Comparison of ENCODE assay signal across 1 cellular context in genomic region chrX:103686199-103687072, GRCh38.
TF ChIP-seq lines count a peak whose summit lies in the region.

TSS of gene MORF4L2 (minus strand) at chrX:103686699. CDS start at chrX:103677027, 9,672 bp downstream.

TF ChIP-seq in H1, 55 proteins besides CTCF, POLR2A, EP300 and RAD21 (continued from another document):
- 0 out of 2 replicates have a peak, but pooled peaks have one; percentile 50 for TF ChIP-seq ATF2 (IDR thresholded peaks at IDR 0.05; ENCODE audit: low read length)
- peak; percentile 92 for TF ChIP-seq TAF1 (IDR thresholded peaks at IDR 0.05; ENCODE audit: low read depth, low read length)
- TF ChIP-seq RBBP5 (IDR thresholded peaks at IDR 0.05; ENCODE audit: borderline replicate concordance, low read depth, low read length), result no peak
- peak; percentile 54; the same call in 1 of the 2 replicates for TF ChIP-seq RFX5 (IDR thresholded peaks at IDR 0.05; ENCODE audit: borderline replicate concordance, low read depth, low read length)
- no peak for TF ChIP-seq HDAC2 (IDR thresholded peaks at IDR 0.05; ENCODE audit: borderline replicate concordance in 1 of 2, low read depth in 2 of 2, low read length in 2 of 2)
- TF ChIP-seq ZNF274 (IDR thresholded peaks at IDR 0.05; ENCODE audit: borderline replicate concordance, extremely low read depth, low read length), result no peak
- no peak for TF ChIP-seq FOSL1 (IDR thresholded peaks at IDR 0.05; ENCODE audit: insufficient read depth, low read depth, low read length)
- no peak for TF ChIP-seq NRF1 (IDR thresholded peaks at IDR 0.05; ENCODE audit: low read depth, low read length)
- no peak for TF ChIP-seq JUN (IDR thresholded peaks at IDR 0.05; ENCODE audit: low read depth, low read length)
- no peak for TF ChIP-seq BCL11A (IDR thresholded peaks at IDR 0.05; ENCODE audit: low read depth in 2 of 2, low read length in 2 of 2)
- no peak for TF ChIP-seq SIRT6 (IDR thresholded peaks at IDR 0.05; ENCODE audit: low read length)
- peak; percentile 93 for TF ChIP-seq TBP (IDR thresholded peaks at IDR 0.05; ENCODE audit: low read depth, low read length)
- no peak for TF ChIP-seq EGR1 (IDR thresholded peaks at IDR 0.05; ENCODE audit: borderline replicate concordance, low read depth, low read length)
- no peak; the same call in 1 of the 2 replicates for TF ChIP-seq CHD1 (IDR thresholded peaks at IDR 0.05; ENCODE audit: low read depth, low read length)
- TF ChIP-seq RXRA (IDR thresholded peaks at IDR 0.05; ENCODE audit: insufficient read depth, low read depth, low read length), result no peak
- no peak for TF ChIP-seq KDM5A (IDR thresholded peaks at IDR 0.05; ENCODE audit: low read length)
- no peak for TF ChIP-seq TAF7 (optimal IDR thresholded peaks at IDR 0.05; ENCODE audit: borderline replicate concordance, low read depth, low read length)
- peak; percentile 56 for TF ChIP-seq PHF8 (conservative IDR thresholded peaks at IDR 0.05; ENCODE audit: low read depth, low read length)
- peak; percentile 94 for TF ChIP-seq POLR2AphosphoS5 (IDR thresholded peaks at IDR 0.05; ENCODE audit: low read depth, low read length)
- no peak for TF ChIP-seq MAFK (IDR thresholded peaks at IDR 0.05; ENCODE audit: low read depth, low read length)
- peak; percentile 92 for TF ChIP-seq SP1 (IDR thresholded peaks at IDR 0.05; ENCODE audit: low read depth, low read length)
- no peak for TF ChIP-seq CTBP2 (IDR thresholded peaks at IDR 0.05; ENCODE audit: borderline replicate concordance, insufficient read depth, insufficient read length, low read length)
- TF ChIP-seq TEAD4 (IDR thresholded peaks at IDR 0.05; ENCODE audit: low read depth, low read length), result no peak
- TF ChIP-seq SRF (IDR thresholded peaks at IDR 0.05; ENCODE audit: low read depth, low read length), result no peak
- no peak for TF ChIP-seq RNF2 (IDR thresholded peaks at IDR 0.05; ENCODE audit: borderline replicate concordance, low read depth, low read length, missing control alignments, poor library complexity, severe bottlenecking)
- TF ChIP-seq ASH2L (IDR thresholded peaks at IDR 0.05; ENCODE audit: low read length), result no peak
- TF ChIP-seq BACH1 (IDR thresholded peaks at IDR 0.05; ENCODE audit: low read length), result no peak
- TF ChIP-seq YY1 (IDR thresholded peaks at IDR 0.05; ENCODE audit: low read depth, low read length), result peak; percentile 85
